In genomic region chr14:66109426-66109825, GRCh38 we compare ENCODE assay signal across 24 cellular contexts.
"Had no signal": no experiment of that assay in that cellular context is flagged by ENCODE, and none has a peak within 500 bp of the region (broad histone marks: within the 10 kb centered on the region; RNA-seq: fewer than 3 reads in every experiment).

No MANE protein-coding gene starts in this region.

- H3K27ac Mint-ChIP-seq: activated B cell treated with CpG ODN at 0.5 μM for 24 hours; activated CD8-positive, alpha-beta T cell treated with anti-CD3 and anti-CD28 coated beads for 36 hours; activated T-helper 17 cell treated with anti-CD3 and anti-CD28 coated beads, Interleukin-2, amount 50 U/mL, for 72 hours; dendritic cell treated with granulocyte-macrophage colony-stimulating factor and Interleukin-4, amounts not matched to agents 40 ng/mL and 50 ng/mL, for 4 days; natural killer cell treated with Interleukin-12 subunit alpha and Interleukin-12 subunit beta and Interleukin-15 and Interleukin-18, amount 100 ng/mL, for 72 hours had no signal

- H3K27ac ChIP-seq: breast epithelium, epithelial cell of prostate, left ventricle myocardium inferior, tibial nerve, uterus had no signal

- FAIRE-seq: frontal cortex had no signal

- H3K36me3 ChIP-seq: breast epithelium, left ventricle myocardium inferior, tibial nerve, uterus had no signal

- H3K4me1 Mint-ChIP-seq: activated B cell treated with CpG ODN at 0.5 μM for 24 hours had no signal

- H3K27me3 Mint-ChIP-seq: dendritic cell treated with granulocyte-macrophage colony-stimulating factor and Interleukin-4, amounts not matched to agents 40 ng/mL and 50 ng/mL, for 4 days had no signal

- H3K9me3 Mint-ChIP-seq: activated CD8-positive, alpha-beta T cell treated with anti-CD3 and anti-CD28 coated beads for 36 hours; activated T-cell treated with anti-CD3 and anti-CD28 coated beads, Interleukin-2, amount 50 U/mL, for 4 hours; activated T-helper 17 cell treated with anti-CD3 and anti-CD28 coated beads, Interleukin-2, amount 50 U/mL, for 72 hours; natural killer cell treated with Interleukin-12 subunit alpha and Interleukin-12 subunit beta and Interleukin-15 and Interleukin-18, amount 100 ng/mL, for 72 hours had no signal

- H3K4me3 ChIP-seq: breast epithelium, left ventricle myocardium inferior, lung, mucosa of descending colon, tibial nerve, uterus had no signal

- H3K4me3 Mint-ChIP-seq: activated B cell treated with CpG ODN at 0.5 μM for 24 hours; activated CD8-positive, alpha-beta T cell treated with anti-CD3 and anti-CD28 coated beads for 36 hours; activated T-cell treated with anti-CD3 and anti-CD28 coated beads, Interleukin-2, amount 50 U/mL, for 4 hours; activated T-helper 17 cell treated with anti-CD3 and anti-CD28 coated beads, Interleukin-2, amount 50 U/mL, for 72 hours; dendritic cell treated with granulocyte-macrophage colony-stimulating factor and Interleukin-4, amounts not matched to agents 40 ng/mL and 50 ng/mL, for 4 days; natural killer cell treated with Interleukin-12 subunit alpha and Interleukin-12 subunit beta and Interleukin-15 and Interleukin-18, amount 100 ng/mL, for 72 hours had no signal

- DNase-seq: activated B cell treated with CpG ODN at 0.5 μM for 24 hours; activated CD4-positive, alpha-beta T cell treated with anti-CD3 and anti-CD28 coated beads, Interleukin-2, amount 50 U/mL, for 1 hour; activated CD8-positive, alpha-beta T cell treated with anti-CD3 and anti-CD28 coated beads for 36 hours; activated gamma-delta T cell treated with Interleukin-2 at 50 U/mL for 16 hours; activated naive CD4-positive, alpha-beta T cell treated with anti-CD3 and anti-CD28 coated beads, Interleukin-2, amount 50 U/mL, for 16 hours; activated T-cell treated with anti-CD3 and anti-CD28 coated beads, Interleukin-2, amount 50 U/mL, for 4 hours; central memory CD4-positive, alpha-beta T cell; effector CD4-positive, alpha-beta T cell; islet precursor cell; left ventricle myocardium inferior; mucosa of descending colon; right cardiac atrium; stimulated activated CD4-positive, alpha-beta T cell treated with anti-CD3 and anti-CD28 coated beads, Interleukin-15, amount 100 ng/mL, for 24 hours; stimulated activated CD4-positive, alpha-beta T cell treated with anti-CD3 and anti-CD28 coated beads, Interleukin-2, amount 100 ng/mL, for 24 hours; stimulated activated naive CD4-positive, alpha-beta T cell treated with Interleukin-2 at 50 U/mL for 16 hours; uterus had no signal

- ATAC-seq: activated CD8-positive, alpha-beta T cell treated with anti-CD3 and anti-CD28 coated beads for 36 hours; activated T-cell treated with anti-CD3 and anti-CD28 coated beads, Interleukin-2, amount 50 U/mL, for 4 hours; activated T-helper 17 cell treated with anti-CD3 and anti-CD28 coated beads, Interleukin-2, amount 50 U/mL, for 72 hours; mucosa of descending colon; right cardiac atrium had no signal

- H3K27me3 ChIP-seq: breast epithelium, tibial nerve, uterus had no signal

- H3K4me1 ChIP-seq: breast epithelium, left ventricle myocardium inferior, tibial nerve, uterus had no signal

- H3K36me3 Mint-ChIP-seq: natural killer cell treated with Interleukin-12 subunit alpha and Interleukin-12 subunit beta and Interleukin-15 and Interleukin-18, amount 100 ng/mL, for 72 hours had no signal

- H3K9me3 ChIP-seq: breast epithelium, mucosa of descending colon, tibial nerve, uterus had no signal
